ENCODE assay signal across 15 cellular contexts in the genomic region with DNA sequence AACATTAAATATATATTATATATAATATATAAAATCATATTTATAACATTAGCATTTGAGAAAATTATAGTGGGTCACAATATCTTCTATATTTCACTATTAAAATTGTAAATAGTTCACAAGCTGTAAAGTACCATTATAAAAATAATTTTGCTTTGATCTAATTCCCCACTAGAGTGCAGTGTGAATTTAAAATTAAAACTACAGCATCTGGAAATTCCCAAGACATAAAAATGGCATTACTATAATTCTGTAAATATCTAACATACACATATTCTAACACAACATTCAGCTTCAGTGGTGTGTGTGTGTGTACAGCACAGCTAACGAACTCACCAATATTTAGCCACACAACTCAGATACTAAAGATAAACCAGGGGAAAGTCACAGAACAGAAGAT.
DNase-seq lines count a peak whose midpoint lies in the region; ATAC-seq and TF ChIP-seq lines count a peak whose summit lies in the region.
"Had no signal": no experiment of that assay in that cellular context is flagged by ENCODE, and none has a peak within 500 bp of the region (broad histone marks: within the 10 kb centered on the region; RNA-seq: fewer than 3 reads in every experiment).

No MANE protein-coding gene starts in this region.

- H3K4me1 ChIP-seq in CD8-positive, alpha-beta memory T cell (ENCODE audit: insufficient read depth, low read length): no peaks in the 10 kb centered on the region
- no peaks in the 10 kb centered on the region for H3K4me1 ChIP-seq in Peyer's patch
- H3K4me1 ChIP-seq: SJSA1 had no signal

- POLR2A ChIA-PET in CD8-positive, alpha-beta memory T cell (lab: Charles Lee): no interaction called here

- no peak overlapping the region for H3K4me3 Mint-ChIP-seq in osteocyte (ENCODE audit: unreplicated experiment)
- H3K4me3 Mint-ChIP-seq in CD8-positive, alpha-beta memory T cell: no peak overlapping the region
- no peak overlapping the region for H3K4me3 Mint-ChIP-seq in activated T-helper 17 cell treated with anti-CD3 and anti-CD28 coated beads, Interleukin-2, amount 50 U/mL, for 72 hours

- H3K36me3 ChIP-seq in CD8-positive, alpha-beta memory T cell (ENCODE audit: insufficient read depth, low read length): no peaks in the 10 kb centered on the region
- H3K36me3 ChIP-seq in Peyer's patch: no peaks in the 10 kb centered on the region
- H3K36me3 ChIP-seq: SJSA1 had no signal

- no peaks in the 10 kb centered on the region for H3K9me3 Mint-ChIP-seq in osteocyte (ENCODE audit: unreplicated experiment)
- peaks cover 3 to 28% (median 7%) of the 10 kb centered on the region in 5 donors for H3K9me3 Mint-ChIP-seq in CD8-positive, alpha-beta memory T cell
- no peaks in the 10 kb centered on the region for H3K9me3 Mint-ChIP-seq in activated T-helper 17 cell treated with anti-CD3 and anti-CD28 coated beads, Interleukin-2, amount 50 U/mL, for 72 hours

- CTCF ChIA-PET in CD8-positive, alpha-beta memory T cell (lab: Charles Lee): no interaction called here

- H3K4me1 Mint-ChIP-seq in osteocyte (ENCODE audit: unreplicated experiment): peaks cover 4% of the 10 kb centered on the region
- H3K4me1 Mint-ChIP-seq in CD8-positive, alpha-beta memory T cell: no peaks in the 10 kb centered on the region
- no peaks in the 10 kb centered on the region for H3K4me1 Mint-ChIP-seq in activated T-helper 17 cell treated with anti-CD3 and anti-CD28 coated beads, Interleukin-2, amount 50 U/mL, for 72 hours

- DNase-seq in DMS53 (lab: John Stamatoyannopoulos, UW): peak; percentile 0
- DNase-seq in DMS53 treated with DMSO at 0.1 percent for 48 hours (lab: John Stamatoyannopoulos, UW; ENCODE audit: unreplicated experiment): no peak
- peak; percentile 6 for DNase-seq in NCI-H446 treated with DMSO at 0.1 percent for 48 hours (lab: John Stamatoyannopoulos, UW)
- peak; percentile 15 for DNase-seq in cerebellum (ENCODE audit: low spot score)
- DNase-seq in osteocyte (ENCODE audit: extremely low spot score, unreplicated experiment): no peak
- no peak for DNase-seq in CD8-positive, alpha-beta memory T cell
- DNase-seq in Peyer's patch: no peak
- DNase-seq: 8988T, Calu3, NCI-H146, NCI-H748 treated with DMSO at 0.1 percent for 48 hours had no signal

- no peaks in the 10 kb centered on the region for H3K27me3 ChIP-seq in CD8-positive, alpha-beta memory T cell (ENCODE audit: insufficient read depth, low read length, poor library complexity, severe bottlenecking)
- H3K27me3 ChIP-seq in Peyer's patch: no peaks in the 10 kb centered on the region
- H3K27me3 ChIP-seq: SJSA1 had no signal

- no peak for ATAC-seq in activated T-helper 17 cell treated with anti-CD3 and anti-CD28 coated beads, Interleukin-2, amount 50 U/mL, for 72 hours (replicated peaks)
- ATAC-seq: activated naive CD4-positive, alpha-beta T cell treated with anti-CD3 and anti-CD28 coated beads, Interleukin-2, amount 50 U/mL, for 72 hours; esophagus mucosa had no signal

- no peak overlapping the region for H3K27ac Mint-ChIP-seq in osteocyte (ENCODE audit: unreplicated experiment)
- no peak overlapping the region for H3K27ac Mint-ChIP-seq in CD8-positive, alpha-beta memory T cell
- H3K27ac Mint-ChIP-seq in activated T-helper 17 cell treated with anti-CD3 and anti-CD28 coated beads, Interleukin-2, amount 50 U/mL, for 72 hours: no peak overlapping the region
- H3K27ac Mint-ChIP-seq: activated naive CD4-positive, alpha-beta T cell treated with anti-CD3 and anti-CD28 coated beads, Interleukin-2, amount 50 U/mL, for 72 hours had no signal

- H3K27ac ChIP-seq in CD8-positive, alpha-beta memory T cell (ENCODE audit: low read depth, low read length): no peak overlapping the region
- H3K27ac ChIP-seq in Peyer's patch: no peak overlapping the region
- H3K27ac ChIP-seq: SJSA1 had no signal

- H3K36me3 Mint-ChIP-seq in osteocyte (ENCODE audit: unreplicated experiment): no peaks in the 10 kb centered on the region
- H3K36me3 Mint-ChIP-seq in CD8-positive, alpha-beta memory T cell: no peaks in the 10 kb centered on the region
- H3K36me3 Mint-ChIP-seq in activated T-helper 17 cell treated with anti-CD3 and anti-CD28 coated beads, Interleukin-2, amount 50 U/mL, for 72 hours (ENCODE audit: low read depth): no peaks in the 10 kb centered on the region
- H3K36me3 Mint-ChIP-seq: activated naive CD4-positive, alpha-beta T cell treated with anti-CD3 and anti-CD28 coated beads, Interleukin-2, amount 50 U/mL, for 72 hours had no signal

- TF ChIP-seq CTCF in osteocyte (IDR thresholded peaks at IDR 0.05) (peak; percentile 57), Peyer's patch (IDR thresholded peaks at IDR 0.05) (no peak)

- H3K27me3 Mint-ChIP-seq in osteocyte (ENCODE audit: unreplicated experiment): peaks cover 11% of the 10 kb centered on the region
- no peaks in the 10 kb centered on the region for H3K27me3 Mint-ChIP-seq in CD8-positive, alpha-beta memory T cell
- H3K27me3 Mint-ChIP-seq in activated T-helper 17 cell treated with anti-CD3 and anti-CD28 coated beads, Interleukin-2, amount 50 U/mL, for 72 hours: no peaks in the 10 kb centered on the region

- no peak overlapping the region for H3K4me3 ChIP-seq in CD8-positive, alpha-beta memory T cell (ENCODE audit: low read length)
- no peak overlapping the region for H3K4me3 ChIP-seq in Peyer's patch
- H3K4me3 ChIP-seq: SJSA1 had no signal

- no peaks in the 10 kb centered on the region for H3K9me3 ChIP-seq in CD8-positive, alpha-beta memory T cell (ENCODE audit: low read length)
- no peaks in the 10 kb centered on the region for H3K9me3 ChIP-seq in Peyer's patch
- H3K9me3 ChIP-seq: SJSA1 had no signal

- TF ChIP-seq POLR2A in Peyer's patch (IDR thresholded peaks at IDR 0.05): no peak

Comparison
In these comparisons a context has a peak if more than half of its experiments do, and no peak if none do; other contexts are left out.
1. DNase-seq: peak in DMS53 (single experiment), NCI-H446 treated with DMSO at 0.1 percent for 48 hours (single experiment) and cerebellum (single experiment); none in DMS53 treated with DMSO at 0.1 percent for 48 hours (single experiment), osteocyte (single experiment), CD8-positive, alpha-beta memory T cell (0 of 5) and Peyer's patch (0 of 3).